In the genomic region with DNA sequence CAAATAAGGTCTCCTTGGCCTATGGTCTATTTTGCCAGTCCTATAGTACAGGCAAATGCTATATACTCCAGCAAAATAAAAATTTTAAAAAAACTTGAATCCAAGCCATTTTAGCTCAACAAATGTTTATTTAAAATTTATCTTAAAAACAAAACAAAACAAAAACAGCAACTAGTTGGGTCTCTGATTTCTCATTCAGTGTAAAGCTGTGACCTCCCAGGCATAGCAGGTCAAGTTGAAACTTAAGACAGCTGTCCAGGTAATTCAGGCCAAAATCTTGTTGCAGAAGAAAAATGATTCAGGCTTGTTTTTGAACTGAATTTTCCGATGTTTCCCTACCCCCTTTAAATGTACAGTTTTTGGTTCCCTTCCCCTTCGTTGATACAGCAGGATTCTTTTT, we compare ENCODE assay signal across 2 cellular contexts.
TF ChIP-seq lines count a peak whose summit lies in the region.

No MANE protein-coding gene starts in this region.

TF ChIP-seq in liver, 16 proteins besides CTCF, POLR2A, EP300 and RAD21:
- TF ChIP-seq JUND (IDR thresholded peaks at IDR 0.05) = no peak
- TF ChIP-seq NR2F2 (IDR thresholded peaks at IDR 0.05) = no peak
- TF ChIP-seq, protein P1, sequence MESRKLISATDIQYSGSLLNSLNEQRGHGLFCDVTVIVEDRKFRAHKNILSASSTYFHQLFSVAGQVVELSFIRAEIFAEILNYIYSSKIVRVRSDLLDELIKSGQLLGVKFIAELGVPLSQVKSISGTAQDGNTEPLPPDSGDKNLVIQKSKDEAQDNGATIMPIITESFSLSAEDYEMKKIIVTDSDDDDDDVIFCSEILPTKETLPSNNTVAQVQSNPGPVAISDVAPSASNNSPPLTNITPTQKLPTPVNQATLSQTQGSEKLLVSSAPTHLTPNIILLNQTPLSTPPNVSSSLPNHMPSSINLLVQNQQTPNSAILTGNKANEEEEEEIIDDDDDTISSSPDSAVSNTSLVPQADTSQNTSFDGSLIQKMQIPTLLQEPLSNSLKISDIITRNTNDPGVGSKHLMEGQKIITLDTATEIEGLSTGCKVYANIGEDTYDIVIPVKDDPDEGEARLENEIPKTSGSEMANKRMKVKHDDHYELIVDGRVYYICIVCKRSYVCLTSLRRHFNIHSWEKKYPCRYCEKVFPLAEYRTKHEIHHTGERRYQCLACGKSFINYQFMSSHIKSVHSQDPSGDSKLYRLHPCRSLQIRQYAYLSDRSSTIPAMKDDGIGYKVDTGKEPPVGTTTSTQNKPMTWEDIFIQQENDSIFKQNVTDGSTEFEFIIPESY (IDR thresholded peaks at IDR 0.05) = no peak
- no peak for TF ChIP-seq EGR1 (IDR thresholded peaks at IDR 0.05; ENCODE audit: low read depth in 2 of 2)
- no peak for TF ChIP-seq HNF4G (IDR thresholded peaks at IDR 0.05)
- TF ChIP-seq SP1 (IDR thresholded peaks at IDR 0.05) = no peak
- TF ChIP-seq, protein P2, sequence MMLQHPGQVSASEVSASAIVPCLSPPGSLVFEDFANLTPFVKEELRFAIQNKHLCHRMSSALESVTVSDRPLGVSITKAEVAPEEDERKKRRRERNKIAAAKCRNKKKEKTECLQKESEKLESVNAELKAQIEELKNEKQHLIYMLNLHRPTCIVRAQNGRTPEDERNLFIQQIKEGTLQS (IDR thresholded peaks at IDR 0.05) = no peak
- TF ChIP-seq, protein P3, sequence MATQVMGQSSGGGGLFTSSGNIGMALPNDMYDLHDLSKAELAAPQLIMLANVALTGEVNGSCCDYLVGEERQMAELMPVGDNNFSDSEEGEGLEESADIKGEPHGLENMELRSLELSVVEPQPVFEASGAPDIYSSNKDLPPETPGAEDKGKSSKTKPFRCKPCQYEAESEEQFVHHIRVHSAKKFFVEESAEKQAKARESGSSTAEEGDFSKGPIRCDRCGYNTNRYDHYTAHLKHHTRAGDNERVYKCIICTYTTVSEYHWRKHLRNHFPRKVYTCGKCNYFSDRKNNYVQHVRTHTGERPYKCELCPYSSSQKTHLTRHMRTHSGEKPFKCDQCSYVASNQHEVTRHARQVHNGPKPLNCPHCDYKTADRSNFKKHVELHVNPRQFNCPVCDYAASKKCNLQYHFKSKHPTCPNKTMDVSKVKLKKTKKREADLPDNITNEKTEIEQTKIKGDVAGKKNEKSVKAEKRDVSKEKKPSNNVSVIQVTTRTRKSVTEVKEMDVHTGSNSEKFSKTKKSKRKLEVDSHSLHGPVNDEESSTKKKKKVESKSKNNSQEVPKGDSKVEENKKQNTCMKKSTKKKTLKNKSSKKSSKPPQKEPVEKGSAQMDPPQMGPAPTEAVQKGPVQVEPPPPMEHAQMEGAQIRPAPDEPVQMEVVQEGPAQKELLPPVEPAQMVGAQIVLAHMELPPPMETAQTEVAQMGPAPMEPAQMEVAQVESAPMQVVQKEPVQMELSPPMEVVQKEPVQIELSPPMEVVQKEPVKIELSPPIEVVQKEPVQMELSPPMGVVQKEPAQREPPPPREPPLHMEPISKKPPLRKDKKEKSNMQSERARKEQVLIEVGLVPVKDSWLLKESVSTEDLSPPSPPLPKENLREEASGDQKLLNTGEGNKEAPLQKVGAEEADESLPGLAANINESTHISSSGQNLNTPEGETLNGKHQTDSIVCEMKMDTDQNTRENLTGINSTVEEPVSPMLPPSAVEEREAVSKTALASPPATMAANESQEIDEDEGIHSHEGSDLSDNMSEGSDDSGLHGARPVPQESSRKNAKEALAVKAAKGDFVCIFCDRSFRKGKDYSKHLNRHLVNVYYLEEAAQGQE (IDR thresholded peaks at IDR 0.05) = no peak
- TF ChIP-seq, protein P4, sequence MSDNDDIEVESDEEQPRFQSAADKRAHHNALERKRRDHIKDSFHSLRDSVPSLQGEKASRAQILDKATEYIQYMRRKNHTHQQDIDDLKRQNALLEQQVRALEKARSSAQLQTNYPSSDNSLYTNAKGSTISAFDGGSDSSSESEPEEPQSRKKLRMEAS (IDR thresholded peaks at IDR 0.05) = no peak
- no peak for TF ChIP-seq FOXA1 (IDR thresholded peaks at IDR 0.05)
- no peak for TF ChIP-seq YY1 (IDR thresholded peaks at IDR 0.05)
- no peak for TF ChIP-seq TAF1 (conservative IDR thresholded peaks at IDR 0.05)
- no peak for TF ChIP-seq GABPA (IDR thresholded peaks at IDR 0.05 in 1 of 2, conservative IDR thresholded peaks at IDR 0.05 in 1 of 2)
- no peak for TF ChIP-seq RXRA (IDR thresholded peaks at IDR 0.05)

TF ChIP-seq in HepG2, 621 proteins besides CTCF, POLR2A, EP300 and RAD21:
- TF ChIP-seq, protein P5, sequence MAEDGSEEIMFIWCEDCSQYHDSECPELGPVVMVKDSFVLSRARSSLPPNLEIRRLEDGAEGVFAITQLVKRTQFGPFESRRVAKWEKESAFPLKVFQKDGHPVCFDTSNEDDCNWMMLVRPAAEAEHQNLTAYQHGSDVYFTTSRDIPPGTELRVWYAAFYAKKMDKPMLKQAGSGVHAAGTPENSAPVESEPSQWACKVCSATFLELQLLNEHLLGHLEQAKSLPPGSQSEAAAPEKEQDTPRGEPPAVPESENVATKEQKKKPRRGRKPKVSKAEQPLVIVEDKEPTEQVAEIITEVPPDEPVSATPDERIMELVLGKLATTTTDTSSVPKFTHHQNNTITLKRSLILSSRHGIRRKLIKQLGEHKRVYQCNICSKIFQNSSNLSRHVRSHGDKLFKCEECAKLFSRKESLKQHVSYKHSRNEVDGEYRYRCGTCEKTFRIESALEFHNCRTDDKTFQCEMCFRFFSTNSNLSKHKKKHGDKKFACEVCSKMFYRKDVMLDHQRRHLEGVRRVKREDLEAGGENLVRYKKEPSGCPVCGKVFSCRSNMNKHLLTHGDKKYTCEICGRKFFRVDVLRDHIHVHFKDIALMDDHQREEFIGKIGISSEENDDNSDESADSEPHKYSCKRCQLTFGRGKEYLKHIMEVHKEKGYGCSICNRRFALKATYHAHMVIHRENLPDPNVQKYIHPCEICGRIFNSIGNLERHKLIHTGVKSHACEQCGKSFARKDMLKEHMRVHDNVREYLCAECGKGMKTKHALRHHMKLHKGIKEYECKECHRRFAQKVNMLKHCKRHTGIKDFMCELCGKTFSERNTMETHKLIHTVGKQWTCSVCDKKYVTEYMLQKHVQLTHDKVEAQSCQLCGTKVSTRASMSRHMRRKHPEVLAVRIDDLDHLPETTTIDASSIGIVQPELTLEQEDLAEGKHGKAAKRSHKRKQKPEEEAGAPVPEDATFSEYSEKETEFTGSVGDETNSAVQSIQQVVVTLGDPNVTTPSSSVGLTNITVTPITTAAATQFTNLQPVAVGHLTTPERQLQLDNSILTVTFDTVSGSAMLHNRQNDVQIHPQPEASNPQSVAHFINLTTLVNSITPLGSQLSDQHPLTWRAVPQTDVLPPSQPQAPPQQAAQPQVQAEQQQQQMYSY (CRISPR knock-in tag; IDR thresholded peaks at IDR 0.05) = no peak
TF ChIP-seq in HepG2: peak in this region for 0.
